11 cellular contexts compared by ENCODE assay signal in genomic region chr12:102676812-102677211, GRCh38.
"Had no signal": no experiment of that assay in that cellular context is flagged by ENCODE, and none has a peak within 500 bp of the region (broad histone marks: within the 10 kb centered on the region; RNA-seq: fewer than 3 reads in every experiment).

No MANE protein-coding gene starts in this region.

- H2AFZ ChIP-seq: GM23248, GM23338 had no signal

- H3K4me1 ChIP-seq: HAP-1 had no signal

- FAIRE-seq: H1, H54 had no signal

- DNase-seq: GM23248, GOT3, H7, H9, HCEC 1CT, HFFc6 had no signal

- H3K9me3 ChIP-seq: HAP-1 had no signal

- H3K4me3 ChIP-seq: GM23248, GM23338, HAP-1 had no signal

- H3K4me2 ChIP-seq: GM23338 had no signal

- H3K9ac ChIP-seq: GM23248 had no signal

- ATAC-seq: GM23338, HCT116 had no signal

- H3K27ac ChIP-seq: GM23248 had no signal

- H3K36me3 ChIP-seq: HAP-1 had no signal
